Comparison of ENCODE assay signal across 1 cellular context in the genomic region with DNA sequence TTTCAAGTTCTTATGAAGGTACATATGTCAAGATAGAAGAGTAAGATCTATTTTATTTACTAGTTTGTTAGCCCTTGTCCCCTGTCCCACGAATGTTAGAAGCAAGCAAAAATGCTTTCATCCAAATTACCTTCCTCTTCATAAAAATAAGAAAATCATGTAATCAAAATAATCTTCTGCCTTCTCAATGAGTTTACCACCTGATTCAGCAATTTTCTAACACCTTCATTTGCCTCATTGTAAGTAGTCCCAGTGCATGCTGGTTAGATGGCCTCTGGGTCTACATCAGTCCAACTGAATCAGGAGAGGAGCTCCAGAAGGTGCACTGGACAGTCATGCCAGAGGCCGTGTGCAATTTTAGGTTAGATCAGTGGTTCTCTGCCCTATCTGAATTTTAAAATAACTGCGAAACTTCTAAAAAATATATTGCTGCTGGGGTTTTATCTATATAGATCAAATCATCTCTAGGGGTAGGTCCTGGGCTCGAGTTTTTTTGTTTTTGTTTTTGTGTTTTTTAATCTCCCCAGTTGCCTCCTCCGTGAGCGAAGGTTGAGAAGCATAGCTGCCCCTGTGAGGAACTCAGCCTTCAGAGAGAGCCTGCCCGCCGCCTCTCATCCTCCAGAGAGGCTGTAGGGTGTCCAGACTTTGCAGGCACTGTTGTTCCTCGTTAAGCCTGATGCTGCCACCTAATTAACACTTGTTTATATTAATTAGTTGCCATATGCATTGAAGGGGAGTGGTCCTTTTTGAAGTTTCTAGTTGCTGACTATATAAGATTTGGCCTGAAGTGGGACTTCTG.
TF ChIP-seq lines count a peak whose summit lies in the region.

No MANE protein-coding gene starts in this region.

TF ChIP-seq in WTC11, 78 proteins besides CTCF, POLR2A, EP300 and RAD21 (continued from another document):
- TF ChIP-seq, protein P1, sequence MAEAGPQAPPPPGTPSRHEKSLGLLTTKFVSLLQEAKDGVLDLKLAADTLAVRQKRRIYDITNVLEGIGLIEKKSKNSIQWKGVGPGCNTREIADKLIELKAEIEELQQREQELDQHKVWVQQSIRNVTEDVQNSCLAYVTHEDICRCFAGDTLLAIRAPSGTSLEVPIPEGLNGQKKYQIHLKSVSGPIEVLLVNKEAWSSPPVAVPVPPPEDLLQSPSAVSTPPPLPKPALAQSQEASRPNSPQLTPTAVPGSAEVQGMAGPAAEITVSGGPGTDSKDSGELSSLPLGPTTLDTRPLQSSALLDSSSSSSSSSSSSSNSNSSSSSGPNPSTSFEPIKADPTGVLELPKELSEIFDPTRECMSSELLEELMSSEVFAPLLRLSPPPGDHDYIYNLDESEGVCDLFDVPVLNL (CRISPR knock-in tag; IDR thresholded peaks at IDR 0.05; ENCODE audit: borderline replicate concordance, low read depth): no peak
- TF ChIP-seq, protein P2, sequence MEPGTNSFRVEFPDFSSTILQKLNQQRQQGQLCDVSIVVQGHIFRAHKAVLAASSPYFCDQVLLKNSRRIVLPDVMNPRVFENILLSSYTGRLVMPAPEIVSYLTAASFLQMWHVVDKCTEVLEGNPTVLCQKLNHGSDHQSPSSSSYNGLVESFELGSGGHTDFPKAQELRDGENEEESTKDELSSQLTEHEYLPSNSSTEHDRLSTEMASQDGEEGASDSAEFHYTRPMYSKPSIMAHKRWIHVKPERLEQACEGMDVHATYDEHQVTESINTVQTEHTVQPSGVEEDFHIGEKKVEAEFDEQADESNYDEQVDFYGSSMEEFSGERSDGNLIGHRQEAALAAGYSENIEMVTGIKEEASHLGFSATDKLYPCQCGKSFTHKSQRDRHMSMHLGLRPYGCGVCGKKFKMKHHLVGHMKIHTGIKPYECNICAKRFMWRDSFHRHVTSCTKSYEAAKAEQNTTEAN (CRISPR knock-in tag; IDR thresholded peaks at IDR 0.05): no peak
- no peak for TF ChIP-seq TEAD1 (CRISPR knock-in tag; IDR thresholded peaks at IDR 0.05)
- no peak for TF ChIP-seq NR2C2 (CRISPR knock-in tag; IDR thresholded peaks at IDR 0.05)
- no peak for TF ChIP-seq RELA (CRISPR knock-in tag; IDR thresholded peaks at IDR 0.05; ENCODE audit: borderline replicate concordance)
- no peak for TF ChIP-seq RORB (CRISPR knock-in tag; IDR thresholded peaks at IDR 0.05)
- no peak for TF ChIP-seq GABPB1 (CRISPR knock-in tag; IDR thresholded peaks at IDR 0.05)
- no peak for TF ChIP-seq JUN (CRISPR knock-in tag; IDR thresholded peaks at IDR 0.05)
- no peak for TF ChIP-seq ELF4 (CRISPR knock-in tag; IDR thresholded peaks at IDR 0.05; ENCODE audit: low read depth)
- TF ChIP-seq ZNF416 (CRISPR knock-in tag; IDR thresholded peaks at IDR 0.05): no peak
- no peak for TF ChIP-seq FOXK1 (CRISPR knock-in tag; IDR thresholded peaks at IDR 0.05)
TF ChIP-seq in WTC11: peak in this region for 0.
